ENCODE assay signal across 26 cellular contexts in genomic region chr11:124605719-124606118, GRCh38. TPM values are rescaled to one million over a fixed set of nuclear protein-coding genes. Genes with fewer than 3 reads are reported as not detected.
A peak's percentile ranks its signal among the peaks of the same experiment; 100 is the strongest.
DNase-seq lines count a peak whose midpoint lies in the region; ATAC-seq, FAIRE-seq and TF ChIP-seq lines count a peak whose summit lies in the region.
"Had no signal": no experiment of that assay in that cellular context is flagged by ENCODE, and none has a peak within 500 bp of the region (broad histone marks: within the 10 kb centered on the region; RNA-seq: fewer than 3 reads in every experiment).

No MANE protein-coding gene starts in this region.

- H3K27me3 ChIP-seq in GM12878 (replicated peaks in 1 of 2; ENCODE audit: control insufficient read depth in 2 of 2, insufficient read depth in 2 of 2, low read length in 1 of 2) (no peaks in the 10 kb centered on the region), MM.1S (replicated peaks; ENCODE audit: insufficient read depth, low read length) (no peaks in the 10 kb centered on the region)
- H3K27me3 ChIP-seq: body of pancreas had no signal

- H3K4me3 ChIP-seq in GM12878 (no peak overlapping the region), MM.1S (ENCODE audit: low read length) (no peak overlapping the region)
- H3K4me3 ChIP-seq: body of pancreas, lung had no signal

- in situ Hi-C loops in GM12878 (cut with MboI) = no loop called here

- SMC1A ChIA-PET in GM12878 (lab: Charles Lee; ENCODE audit: uncharacterized antibody, unreplicated experiment) = no interaction called here

- H3F3A ChIP-seq in MM.1S (ENCODE audit: insufficient read depth, low read length) = no peaks in the 10 kb centered on the region

- no TSS peak for BruUV-seq in GM12878 (replicated peaks; lab: Mats Ljungman, UMichigan)

- RAD21 ChIA-PET in GM12878 (lab: Charles Lee; ENCODE audit: unreplicated experiment) = no interaction called here

- peak; percentile 42 for ATAC-seq in GM19351 (IDR thresholded peaks at IDR 0.05; ENCODE audit: unreplicated experiment)
- no peak; the same call in 1 of the 3 replicates for ATAC-seq in GM12878
- ATAC-seq in HG03159 (IDR thresholded peaks at IDR 0.05; ENCODE audit: unreplicated experiment) = no peak
- ATAC-seq in GM18873 (IDR thresholded peaks at IDR 0.05; ENCODE audit: low FRiP score, unreplicated experiment) = no peak
- ATAC-seq: body of pancreas; natural killer cell; stimulated activated naive CD8-positive, alpha-beta T cell treated with anti-CD3 and anti-CD28 coated beads, Interleukin-15, amount 100 ng/mL, for 72 hours; T-helper 17 cell had no signal

- no peak for TF ChIP-seq POLR2A in GM12878 (IDR thresholded peaks at IDR 0.05; ENCODE audit: low read depth, low read length)

- TF ChIP-seq CTCF in GM12878 (IDR thresholded peaks at IDR 0.05 in 2 of 3, conservative IDR thresholded peaks at IDR 0.05 in 1 of 3; ENCODE audit: control insufficient read depth in 2 of 3, extremely low read depth in 1 of 3, insufficient read depth in 1 of 3, low read depth in 3 of 3, low read length in 3 of 3) = no peak
- TF ChIP-seq CTCF in MM.1S (IDR thresholded peaks at IDR 0.05; ENCODE audit: low read length) = no peak

- intact Hi-C loops in GM12878 (cut with micrococcal nuclease; ENCODE audit: unreplicated experiment) = no loop called here

- TF ChIP-seq RAD21 in GM12878 (IDR thresholded peaks at IDR 0.05; ENCODE audit: insufficient read depth, low read depth, low read length) = no peak

- DNase-seq in NCI-H69 (lab: John Stamatoyannopoulos, UW) (peak; percentile 18), GM12878 (ENCODE audit: low read depth, low spot score) (no peak), pons (ENCODE audit: low spot score) (peak; percentile 68), MM.1S (no peak)
- no peak for DNase-seq in activated CD4-positive, CD25-positive, alpha-beta regulatory T cell treated with anti-CD3 and anti-CD28 coated beads, Interleukin-2, amount 50 U/mL, for 72 hours
- DNase-seq: activated CD4-positive, CD25-positive, alpha-beta regulatory T cell; activated CD8-positive, alpha-beta memory T cell treated with anti-CD3 and anti-CD28 coated beads for 24 hours; Caco-2; H9; natural killer cell; NCI-H2029 treated with DMSO at 0.1 percent for 48 hours; SHP77 treated with DMSO at 0.1 percent for 48 hours; stimulated activated CD4-positive, alpha-beta T cell treated with anti-CD3 and anti-CD28 coated beads, Interleukin-2, amount 100 ng/mL, for 24 hours; stimulated activated naive CD8-positive, alpha-beta T cell treated with anti-CD3 and anti-CD28 coated beads, Interleukin-15, amount 100 ng/mL, for 72 hours; T-helper 17 cell had no signal

- CTCF ChIA-PET in GM12878 (lab: Yijun Ruan, JAX) = interaction anchor here (1.3 kb wide), 1 partner anchor 35 kb away, joined by 3 read pairs; no protein-coding TSS in a partner anchor

- H3K9me3 ChIP-seq in GM12878 (replicated peaks; ENCODE audit: control insufficient read depth, insufficient read depth, low read length) (no peaks in the 10 kb centered on the region), MM.1S (replicated peaks; ENCODE audit: insufficient read depth, low read length) (no peaks in the 10 kb centered on the region)
- H3K9me3 ChIP-seq: body of pancreas had no signal

- H3K79me2 ChIP-seq in GM12878 (ENCODE audit: control insufficient read depth, insufficient read depth, low read length) (no peaks in the 10 kb centered on the region), MM.1S (ENCODE audit: low read length) (no peaks in the 10 kb centered on the region)
- H3K79me2 ChIP-seq: parathyroid adenoma had no signal

- no peak for FAIRE-seq in GM12878 (lab: Jason Lieb, UNC)
- FAIRE-seq: colon, GM19239 had no signal

- no peak overlapping the region for H3K9ac ChIP-seq in GM12878 (ENCODE audit: control insufficient read depth, insufficient read depth, low read length)
- H3K9ac ChIP-seq in MM.1S (ENCODE audit: low read length) = no peak overlapping the region
- H3K9ac ChIP-seq: parathyroid adenoma had no signal

- H3K4me1 ChIP-seq in GM12878 (ENCODE audit: control insufficient read depth, insufficient read depth, low read length) (no peaks in the 10 kb centered on the region), MM.1S (ENCODE audit: low read length) (no peaks in the 10 kb centered on the region)
- H3K4me1 ChIP-seq: body of pancreas, Caco-2, parathyroid adenoma had no signal

- 46% methylated on average over 3 of the region's 3 CpGs for WGBS in GM12878 (ENCODE audit: insufficient coverage, insufficient replicate concordance, low lambda C conversion rate, missing lambda C conversion rate)

- H3K9me2 ChIP-seq in MM.1S (replicated peaks; ENCODE audit: insufficient read depth, low read length) = no peaks in the 10 kb centered on the region

- no peak overlapping the region for H3K4me2 ChIP-seq in GM12878 (ENCODE audit: control insufficient read depth, insufficient read depth)
- H3K4me2 ChIP-seq in MM.1S (ENCODE audit: low read depth, low read length) = no peak overlapping the region

- POLR2A ChIA-PET in GM12878 (lab: Charles Lee) = no interaction called here

- H2AFZ ChIP-seq in GM12878 (ENCODE audit: control insufficient read depth, low read depth, low read length) (peak overlapping the region; percentile 36; the same call in 1 of the 2 replicates), MM.1S (ENCODE audit: low read length) (no peak overlapping the region)
- H2AFZ ChIP-seq: parathyroid adenoma had no signal

- no peaks in the 10 kb centered on the region for H3K36me3 ChIP-seq in GM12878 (ENCODE audit: control insufficient read depth in 2 of 2, insufficient read depth in 2 of 2, low read length in 1 of 2)
- H3K36me3 ChIP-seq in MM.1S (replicated peaks; ENCODE audit: insufficient read depth, low read length) = no peaks in the 10 kb centered on the region

- H3K27ac ChIP-seq in GM12878 (ENCODE audit: control insufficient read depth, insufficient read depth) (no peak overlapping the region), MM.1S (ENCODE audit: low read length) (no peak overlapping the region)
- H3K27ac ChIP-seq: body of pancreas, parathyroid adenoma had no signal

- H4K20me1 ChIP-seq in GM12878 (ENCODE audit: control insufficient read depth, insufficient read depth) (no peaks in the 10 kb centered on the region), MM.1S (ENCODE audit: insufficient read depth, low read length) (no peaks in the 10 kb centered on the region)

- TF ChIP-seq EP300 in GM12878 (IDR thresholded peaks at IDR 0.05; ENCODE audit: borderline replicate concordance in 1 of 2, control insufficient read depth in 1 of 2, low read depth in 2 of 2, low read length in 2 of 2) = no peak

RNA-seq across cellular contexts. Expression of gene PANX3, which starts 5.5 kb away (rescaled TPM):
- total RNA-seq in GM12878 (2013; cell fraction: nucleolus; rRNA removed) = not detected in 2 replicates
- total RNA-seq in GM12878 (2014; rRNA removed) (not detected in 2 replicates), GM12878 (2014; rRNA removed; fragmentation: Illumina TruSeq; extraction: Trizol) (not detected in 2 replicates), GM12878 (2021) (not detected in 2 replicates)
- not detected for polyA plus RNA-seq in GM12878 (2011; ENCODE audit: low read depth)
- polyA plus RNA-seq in GM12878 (2011; rRNA removed) (not detected in 2 replicates), GM12878 (2014; fragmentation: Illumina TruSeq; extraction: Trizol) (not detected in 2 replicates), GM12878 (2014; fragmentation: Nextera tagmentation; extraction: Ambion mirVana) (not detected), GM12878 (2014; rRNA removed) (not detected in 2 replicates), GM12878 (2016; fragmentation: Nextera tagmentation; extraction: Ambion mirVana) (not detected)
- not detected in 2 replicates for polyA plus RNA-seq in GM12878 (2011; cell fraction: cytosol; rRNA removed)
- not detected in 2 replicates for polyA plus RNA-seq in GM12878 (2011; cell fraction: nucleus; rRNA removed)
- polyA plus RNA-seq in GM12878 (2012) = not detected in 2 replicates
- polyA minus RNA-seq in GM12878 (2011; rRNA and poly(A)+ RNA removed) = not detected in 2 replicates
- not detected in 2 replicates for polyA minus RNA-seq in GM12878 (2011; cell fraction: cytosol; rRNA and poly(A)+ RNA removed)
- polyA minus RNA-seq in GM12878 (2011; cell fraction: nucleus; rRNA and poly(A)+ RNA removed) = not detected in 2 replicates
- total RNA-seq: activated T-helper 1 cell treated with anti-CD3 and anti-CD28 coated beads, Interleukin-12 subunit alpha, Interleukin-12 subunit beta, Interleukin-2, Interleukin-4 antibody, amounts not matched to agents 30 ng/mL and 10 ng/mL and 1 ng/mL, durations not matched to agents 14 hours and 24 hours and 36 hours; body of pancreas; Caco-2; H9; lung; natural killer cell; NCI-H460; skeletal muscle tissue; T-helper 17 cell had no signal
- polyA plus RNA-seq: lung had no signal

RNA-seq across cellular contexts. Expression of gene TBRG1, which starts 16.9 kb away (rescaled TPM):
- 67.2 and 69.5 TPM in 2 replicates for total RNA-seq in GM12878 (2013; cell fraction: nucleolus; rRNA removed)
- total RNA-seq in GM12878 (2014; rRNA removed) = 19.1 and 30.3 TPM in 2 replicates
- total RNA-seq in GM12878 (2014; rRNA removed; fragmentation: Illumina TruSeq; extraction: Trizol) = 14.6 and 16.8 TPM in 2 replicates
- 23.7 and 24.7 TPM in 2 replicates for total RNA-seq in GM12878 (2021)
- polyA plus RNA-seq in GM12878 (2011; ENCODE audit: low read depth) = 18.0 TPM
- 44.6 and 46.6 TPM in 2 replicates for polyA plus RNA-seq in GM12878 (2011; rRNA removed)
- 33.2 and 36.1 TPM in 2 replicates for polyA plus RNA-seq in GM12878 (2011; cell fraction: cytosol; rRNA removed)
- polyA plus RNA-seq in GM12878 (2011; cell fraction: nucleus; rRNA removed) = 149 and 177 TPM in 2 replicates
- 21.1 and 21.8 TPM in 2 replicates for polyA plus RNA-seq in GM12878 (2012)
- 21.5 and 23.5 TPM in 2 replicates for polyA plus RNA-seq in GM12878 (2014; fragmentation: Illumina TruSeq; extraction: Trizol)
- 10 to 100 TPM; 12.3 to 18.6 TPM for polyA plus RNA-seq in GM12878 (2014; fragmentation: Nextera tagmentation; extraction: Ambion mirVana)
- polyA plus RNA-seq in GM12878 (2014; rRNA removed) = 31.7 and 32.8 TPM in 2 replicates
- polyA plus RNA-seq in GM12878 (2016; fragmentation: Nextera tagmentation; extraction: Ambion mirVana) = 10 to 100 TPM; 28.7 to 29.5 TPM
- polyA minus RNA-seq in GM12878 (2011; rRNA and poly(A)+ RNA removed) = 13.9 and 14.6 TPM in 2 replicates
- polyA minus RNA-seq in GM12878 (2011; cell fraction: cytosol; rRNA and poly(A)+ RNA removed) = 5.8 and 6.4 TPM in 2 replicates
- 41.6 and 61.1 TPM in 2 replicates for polyA minus RNA-seq in GM12878 (2011; cell fraction: nucleus; rRNA and poly(A)+ RNA removed)

RNA-seq across cellular contexts. Expression of gene OR8A1, which starts 35.9 kb away (rescaled TPM):
- total RNA-seq in GM12878 (2013; cell fraction: nucleolus; rRNA removed) = not detected in 2 replicates
- not detected in 2 replicates for total RNA-seq in GM12878 (2014; rRNA removed)
- not detected in 2 replicates for total RNA-seq in GM12878 (2014; rRNA removed; fragmentation: Illumina TruSeq; extraction: Trizol)
- not detected in 2 replicates for total RNA-seq in GM12878 (2021)
- not detected for polyA plus RNA-seq in GM12878 (2011; ENCODE audit: low read depth)
- polyA plus RNA-seq in GM12878 (2011; rRNA removed) = not detected in 2 replicates
- not detected in 2 replicates for polyA plus RNA-seq in GM12878 (2011; cell fraction: cytosol; rRNA removed)
- not detected in 2 replicates for polyA plus RNA-seq in GM12878 (2011; cell fraction: nucleus; rRNA removed)
- not detected in 2 replicates for polyA plus RNA-seq in GM12878 (2012)
- not detected in 2 replicates for polyA plus RNA-seq in GM12878 (2014; fragmentation: Illumina TruSeq; extraction: Trizol)
- polyA plus RNA-seq in GM12878 (2014; fragmentation: Nextera tagmentation; extraction: Ambion mirVana) = not detected
- polyA plus RNA-seq in GM12878 (2014; rRNA removed) = not detected in 2 replicates
- polyA plus RNA-seq in GM12878 (2016; fragmentation: Nextera tagmentation; extraction: Ambion mirVana) = not detected
- not detected in 2 replicates for polyA minus RNA-seq in GM12878 (2011; rRNA and poly(A)+ RNA removed)
- polyA minus RNA-seq in GM12878 (2011; cell fraction: cytosol; rRNA and poly(A)+ RNA removed) = not detected in 2 replicates
- not detected in 2 replicates for polyA minus RNA-seq in GM12878 (2011; cell fraction: nucleus; rRNA and poly(A)+ RNA removed)
- total RNA-seq: activated T-helper 1 cell treated with anti-CD3 and anti-CD28 coated beads, Interleukin-12 subunit alpha, Interleukin-12 subunit beta, Interleukin-2, Interleukin-4 antibody, amounts not matched to agents 30 ng/mL and 10 ng/mL and 1 ng/mL, durations not matched to agents 14 hours and 24 hours and 36 hours; body of pancreas; Caco-2; H9; lung; natural killer cell; NCI-H460; skeletal muscle tissue; T-helper 17 cell had no signal
- polyA plus RNA-seq: lung had no signal

Comparison
In these comparisons a context has a peak if more than half of its experiments do, and no peak if none do; other contexts are left out.
1. DNase-seq: peak in NCI-H69 (single experiment) and pons (single experiment); none in GM12878 (single experiment), MM.1S (single experiment) and activated CD4-positive, CD25-positive, alpha-beta regulatory T cell treated with anti-CD3 and anti-CD28 coated beads, Interleukin-2, amount 50 U/mL, for 72 hours (single experiment).